Comparison of ENCODE assay signal across 9 cellular contexts in the genomic region with DNA sequence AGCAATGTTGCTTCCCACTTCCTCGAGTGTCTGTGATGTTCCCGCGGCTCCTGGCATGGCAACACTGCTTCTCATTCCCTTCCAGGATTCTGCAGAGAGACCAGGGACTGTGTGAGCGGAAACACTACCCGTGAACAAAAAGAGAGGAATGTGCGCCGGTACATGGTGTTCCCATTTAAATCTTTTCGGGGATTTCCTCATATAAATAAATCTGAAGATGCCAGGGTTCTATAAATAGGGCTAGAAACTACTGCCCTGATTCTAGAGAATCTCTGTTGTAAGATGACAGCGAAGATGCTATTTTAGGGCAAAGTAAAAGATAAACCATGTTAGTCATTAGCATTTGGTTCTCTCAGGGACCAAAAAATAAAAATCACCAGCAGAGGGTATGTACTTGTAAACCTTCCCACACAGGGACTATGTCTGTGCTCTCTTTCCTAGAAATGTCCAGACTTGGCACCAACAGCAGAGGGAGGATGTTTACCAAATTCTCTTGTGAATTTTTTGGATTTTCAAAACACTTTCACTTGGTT.
A peak's percentile ranks its signal among the peaks of the same experiment; 100 is the strongest.
DNase-seq lines count a peak whose midpoint lies in the region; ATAC-seq, FAIRE-seq and TF ChIP-seq lines count a peak whose summit lies in the region.
"Had no signal": no experiment of that assay in that cellular context is flagged by ENCODE, and none has a peak within 500 bp of the region (broad histone marks: within the 10 kb centered on the region; RNA-seq: fewer than 3 reads in every experiment).

No MANE protein-coding gene starts in this region.

- H3K9me3 ChIP-seq in colonic mucosa = no peaks in the 10 kb centered on the region
- H3K9me3 ChIP-seq in right lobe of liver = no peaks in the 10 kb centered on the region
- no peaks in the 10 kb centered on the region for H3K9me3 ChIP-seq in stomach smooth muscle (ENCODE audit: control insufficient read depth in 2 of 2, low read length in 2 of 2)

- H3K27me3 ChIP-seq in colonic mucosa (no peaks in the 10 kb centered on the region), right lobe of liver (no peaks in the 10 kb centered on the region), stomach smooth muscle (ENCODE audit: control insufficient read depth in 1 of 2, insufficient read depth in 2 of 2, low read length in 2 of 2) (no peaks in the 10 kb centered on the region)

- peaks cover 0 to 2% (median 0%) of the 10 kb centered on the region in 7 donors for H3K9me3 Mint-ChIP-seq in CD14-positive monocyte

- ATAC-seq in right lobe of liver (peak; percentile 48 to 69 (median 52)), GM19463 (IDR thresholded peaks at IDR 0.05; ENCODE audit: unreplicated experiment) (no peak)

- intact Hi-C loops in colonic mucosa (cut with DNase I) = no loop called here
- intact Hi-C loops in right lobe of liver (cut with DNase I) = no loop called here
- intact Hi-C loops in CD14-positive monocyte (cut with micrococcal nuclease) = no loop called here

- H3K4me1 ChIP-seq in colonic mucosa = peaks cover 3% of the 10 kb centered on the region
- H3K4me1 ChIP-seq in right lobe of liver = peaks cover 0 to 33% (median 13%) of the 10 kb centered on the region in 4 donors
- H3K4me1 ChIP-seq in stomach smooth muscle (ENCODE audit: control insufficient read depth, insufficient read depth, low read length) = peaks cover 53% of the 10 kb centered on the region

- no peak overlapping the region for H3K9ac ChIP-seq in colonic mucosa (ENCODE audit: low read depth in 2 of 2, low read length in 2 of 2)
- H3K9ac ChIP-seq in stomach smooth muscle (ENCODE audit: low read length in 2 of 2) = no peak overlapping the region

- peak overlapping the region in 2 of 7 donors; percentile 8 to 31 for H3K27ac Mint-ChIP-seq in CD14-positive monocyte

- WGBS in right lobe of liver (ENCODE audit: insufficient coverage, low coverage, low lambda C conversion rate, missing lambda C conversion rate) = 39% methylated on average over 9 of the region's 9 CpGs

- H3K4me1 Mint-ChIP-seq in CD14-positive monocyte = peaks cover 50% of the 10 kb centered on the region

- peaks cover 0 to 3% (median 2%) of the 10 kb centered on the region in 3 donors for H3K27me3 Mint-ChIP-seq in CD14-positive monocyte (ENCODE audit: low read depth in 3 of 3)

- no peak for TF ChIP-seq POLR2A in right lobe of liver (IDR thresholded peaks at IDR 0.05)

- FAIRE-seq in GM18507 (lab: Jason Lieb, UNC) = peak; percentile 71

- TF ChIP-seq CTCF in colonic mucosa (IDR thresholded peaks at IDR 0.05) (no peak), right lobe of liver (IDR thresholded peaks at IDR 0.05) (peak; percentile 22 to 45 (median 26)), CD14-positive monocyte (IDR thresholded peaks at IDR 0.05) (no peak)

- no peaks in the 10 kb centered on the region for H3K36me3 ChIP-seq in colonic mucosa
- peaks cover 0 to 9% (median 0%) of the 10 kb centered on the region in 4 donors for H3K36me3 ChIP-seq in right lobe of liver
- H3K36me3 ChIP-seq in stomach smooth muscle (ENCODE audit: control insufficient read depth in 2 of 2, insufficient read depth in 2 of 2, low read length in 2 of 2) = peaks cover 8 to 9% of the 10 kb centered on the region in 2 donors

- no peak overlapping the region for H3K4me3 Mint-ChIP-seq in CD14-positive monocyte

- H3K4me3 ChIP-seq in colonic mucosa (no peak overlapping the region), right lobe of liver (no peak overlapping the region), stomach smooth muscle (ENCODE audit: low read length in 2 of 2) (peak overlapping the region in 1 of 2 donors; percentile 10)

- H3K27ac ChIP-seq in colonic mucosa (peak overlapping the region; percentile 10), right lobe of liver (peak overlapping the region; percentile 22 to 77 (median 67)), stomach smooth muscle (ENCODE audit: low read length) (peak overlapping the region; percentile 6)

- H3K36me3 Mint-ChIP-seq in CD14-positive monocyte = peaks cover 0 to 2% of the 10 kb centered on the region in 2 donors

- no peak for DNase-seq in GM18507 (ENCODE audit: extremely low spot score, insufficient read length, low read depth)
- peak; percentile 37 for DNase-seq in colonic mucosa
- no peak for DNase-seq in right lobe of liver
- no peak for DNase-seq in CD14-positive monocyte (ENCODE audit: low spot score)
- no peak for DNase-seq in NCI-H2227 (lab: John Stamatoyannopoulos, UW; ENCODE audit: unreplicated experiment)
- DNase-seq in activated CD4-positive, alpha-beta T cell treated with anti-CD3 and anti-CD28 coated beads, Interleukin-2, amount 50 U/mL, for 48 hours = no peak
- DNase-seq: NCI-H748 treated with DMSO at 0.1 percent for 48 hours had no signal

Comparison
In these comparisons a context has a peak if more than half of its experiments do, and no peak if none do; other contexts are left out.
1. H3K27ac ChIP-seq: peak in every context shown above with its lines; median percentile 67 in right lobe of liver; 10 in colonic mucosa; 6 in stomach smooth muscle.
2. CTCF ChIP-seq: peak in right lobe of liver (4 of 4); none in colonic mucosa (single experiment) and CD14-positive monocyte (single experiment).